Comparison of ENCODE assay signal across 11 cellular contexts in genomic region chr15:45589296-45589695, GRCh38. TPM values are rescaled to one million over a fixed set of nuclear protein-coding genes. Genes with fewer than 3 reads are reported as not detected.
DNase-seq lines count a peak whose midpoint lies in the region; ATAC-seq and TF ChIP-seq lines count a peak whose summit lies in the region.
"Had no signal": no experiment of that assay in that cellular context is flagged by ENCODE, and none has a peak within 500 bp of the region (broad histone marks: within the 10 kb centered on the region; RNA-seq: fewer than 3 reads in every experiment).

No MANE protein-coding gene starts in this region.

- no peak overlapping the region for H3K23ac ChIP-seq in mesenchymal stem cell (ENCODE audit: low read length in 2 of 2)

- H3K9me3 ChIP-seq in HAP-1, result no peaks in the 10 kb centered on the region
- H3K9me3 ChIP-seq in mesenchymal stem cell (ENCODE audit: control insufficient read depth, low read length), result no peaks in the 10 kb centered on the region

- peak overlapping the region; percentile 95 for H3K9ac ChIP-seq in mesenchymal stem cell (ENCODE audit: low read length)

- no peak overlapping the region for H3K18ac ChIP-seq in mesenchymal stem cell (ENCODE audit: low read depth in 1 of 2, low read length in 2 of 2)

- H3K36me3 ChIP-seq in ACC112 (ENCODE audit: insufficient read depth, low read length), result no peaks in the 10 kb centered on the region
- peaks cover 9% of the 10 kb centered on the region; the same call in 1 of the 2 replicates for H3K36me3 ChIP-seq in HAP-1 (replicated peaks)
- peaks cover 0 to 21% of the 10 kb centered on the region in 2 experiments for H3K36me3 ChIP-seq in mesenchymal stem cell (ENCODE audit: control insufficient read depth in 1 of 2, insufficient read depth in 2 of 2, low read depth in 1 of 2, low read length in 2 of 2)

- 78% methylated on average over 2 of the region's 3 CpGs for WGBS in mesenchymal stem cell

- no peaks in the 10 kb centered on the region for H3K27me3 ChIP-seq in ACC112 (ENCODE audit: insufficient read depth, low read length)
- H3K27me3 ChIP-seq in HAP-1 (ENCODE audit: low read depth), result no peaks in the 10 kb centered on the region
- no peaks in the 10 kb centered on the region for H3K27me3 ChIP-seq in mesenchymal stem cell (ENCODE audit: control insufficient read depth in 1 of 2, insufficient read depth in 1 of 2, low read length in 2 of 2)

- H4K8ac ChIP-seq in mesenchymal stem cell (ENCODE audit: low read length), result no peak overlapping the region

- peak overlapping the region; percentile 92 for H3K27ac ChIP-seq in ACC112 (ENCODE audit: low read depth, low read length)
- H3K27ac ChIP-seq in mesenchymal stem cell (ENCODE audit: low read length, poor library complexity, severe bottlenecking), result peak overlapping the region; percentile 52

- no peak for TF ChIP-seq CTCF in astrocyte of the cerebellum (IDR thresholded peaks at IDR 0.05; ENCODE audit: low read depth, low read length, missing control alignments)

- H2BK15ac ChIP-seq in mesenchymal stem cell (ENCODE audit: low read depth, poor library complexity, severe bottlenecking), result no peak overlapping the region

- H3K4me1 ChIP-seq in ACC112 (ENCODE audit: control insufficient read depth, insufficient read depth, low read length, unreplicated experiment) (peaks cover 30% of the 10 kb centered on the region), HAP-1 (peaks cover 15% of the 10 kb centered on the region), mesenchymal stem cell (ENCODE audit: control insufficient read depth, insufficient read depth, low read depth, low read length) (peaks cover 5% of the 10 kb centered on the region)

- H3K4me3 ChIP-seq in ACC112 (ENCODE audit: low read depth, low read length) (peak overlapping the region; percentile 97), HAP-1 (peak overlapping the region; percentile 75; the same call in 1 of the 2 replicates), astrocyte of the cerebellum (ENCODE audit: low read depth, low read length) (peak overlapping the region; percentile 94), mesenchymal stem cell (ENCODE audit: insufficient read depth in 1 of 2, low read depth in 1 of 2, low read length in 2 of 2) (peak overlapping the region in 1 of 2 experiments; percentile 90)

- H3K4me2 ChIP-seq in mesenchymal stem cell (ENCODE audit: low read length, poor library complexity, severe bottlenecking), result peak overlapping the region; percentile 54

- H3K14ac ChIP-seq in mesenchymal stem cell (ENCODE audit: low read length in 2 of 2), result no peak overlapping the region

- H2BK120ac ChIP-seq in mesenchymal stem cell (ENCODE audit: low read depth, low read length), result no peak overlapping the region

- no peak overlapping the region for H2AK5ac ChIP-seq in mesenchymal stem cell (ENCODE audit: low read length, severe bottlenecking)

- H2BK5ac ChIP-seq in mesenchymal stem cell (ENCODE audit: low read depth, low read length, poor library complexity, severe bottlenecking), result no peak overlapping the region

- no peak for DNase-seq in HAP-1 (ENCODE audit: low spot score in 2 of 2)
- no peak for DNase-seq in astrocyte of the cerebellum (ENCODE audit: low read depth)
- DNase-seq in mesenchymal stem cell, result no peak
- no peak for DNase-seq in activated naive CD4-positive, alpha-beta T cell treated with Interleukin-2 at 50 U/mL for 16 hours
- DNase-seq: cortex of kidney, NCI-H2171 had no signal

- H2BK12ac ChIP-seq in mesenchymal stem cell (ENCODE audit: low read length in 2 of 2), result no peak overlapping the region

- H2AFZ ChIP-seq in ACC112 (ENCODE audit: low read length, unreplicated experiment) (no peak overlapping the region), mesenchymal stem cell (ENCODE audit: low read depth, low read length) (no peak overlapping the region)

- ATAC-seq in GM19351 (IDR thresholded peaks at IDR 0.05; ENCODE audit: unreplicated experiment) (no peak), GM19395 (IDR thresholded peaks at IDR 0.05; ENCODE audit: unreplicated experiment) (no peak), GM18867 (IDR thresholded peaks at IDR 0.05; ENCODE audit: unreplicated experiment) (no peak)
- ATAC-seq: HCT116 had no signal

- in situ Hi-C loops in HAP-1 (cut with MboI; ENCODE audit: low sequenced_read_pairs), result no loop called here
- in situ Hi-C loops in astrocyte of the cerebellum (cut with HindIII; ENCODE audit: low sequenced_read_pairs), result loop anchor here (5.0 kb wide), 1 partner anchor 62 kb away; no protein-coding TSS in a partner anchor

- H3K4ac ChIP-seq in mesenchymal stem cell (ENCODE audit: low read depth in 1 of 2, low read length in 2 of 2), result no peak overlapping the region

- H3K79me1 ChIP-seq in mesenchymal stem cell (replicated peaks; ENCODE audit: low read length, poor library complexity, severe bottlenecking), result peaks cover 1% of the 10 kb centered on the region

- H4K91ac ChIP-seq in mesenchymal stem cell (ENCODE audit: low read length), result no peak overlapping the region

- peaks cover 56% of the 10 kb centered on the region for H3K79me2 ChIP-seq in ACC112 (ENCODE audit: control insufficient read depth, insufficient read depth, low read length, unreplicated experiment)

RNA-seq across cellular contexts. Expression of gene BLOC1S6, which starts 2.1 kb away (rescaled TPM):
- polyA plus RNA-seq in mesenchymal stem cell (2013, experiment 1 of 2), result 41.8 TPM
- 43.1 TPM for polyA plus RNA-seq in mesenchymal stem cell (2013, experiment 2 of 2)

RNA-seq across cellular contexts. Expression of gene SQOR, which starts 45.5 kb away (rescaled TPM):
- 90.1 TPM for polyA plus RNA-seq in mesenchymal stem cell (2013, experiment 1 of 2)
- 94.1 TPM for polyA plus RNA-seq in mesenchymal stem cell (2013, experiment 2 of 2)
